5 cellular contexts compared by ENCODE assay signal in genomic region chr6:136150961-136151360, GRCh38.
"Had no signal": no experiment of that assay in that cellular context is flagged by ENCODE, and none has a peak within 500 bp of the region (broad histone marks: within the 10 kb centered on the region; RNA-seq: fewer than 3 reads in every experiment).

No MANE protein-coding gene starts in this region.

- H3K9me3 Mint-ChIP-seq: GM23338, H9 had no signal

- H3K4me3 Mint-ChIP-seq: GM23338, H9 had no signal

- ATAC-seq: GM23338, HCT116, K562 had no signal

- H3K4me1 Mint-ChIP-seq: GM23338, H9 had no signal

- H3K27ac Mint-ChIP-seq: GM23338, H9 had no signal

- DNase-seq: H9, IMR-90 had no signal

- H3K4me3 ChIP-seq: GM23338, K562 had no signal
